ENCODE assay signal across 9 cellular contexts in genomic region chr12:9070351-9070750, GRCh38. TPM values are rescaled to one million over a fixed set of nuclear protein-coding genes. Genes with fewer than 3 reads are reported as not detected.
"Had no signal": no experiment of that assay in that cellular context is flagged by ENCODE, and none has a peak within 500 bp of the region (broad histone marks: within the 10 kb centered on the region; RNA-seq: fewer than 3 reads in every experiment).

No MANE protein-coding gene starts in this region.

- ATAC-seq: GM12878 had no signal

- FAIRE-seq: G401.6, GM12878, GM12891, GM12892, GM18507, GM19239 had no signal

- DNase-seq: GDM1, GF-D8 had no signal

- H3K4me3 ChIP-seq: GM12878 had no signal

RNA-seq across cellular contexts. Expression of gene A2M, which starts 45.4 kb away (rescaled TPM):
- total RNA-seq: G401 had no signal
